16 cellular contexts compared by ENCODE assay signal in the genomic region with DNA sequence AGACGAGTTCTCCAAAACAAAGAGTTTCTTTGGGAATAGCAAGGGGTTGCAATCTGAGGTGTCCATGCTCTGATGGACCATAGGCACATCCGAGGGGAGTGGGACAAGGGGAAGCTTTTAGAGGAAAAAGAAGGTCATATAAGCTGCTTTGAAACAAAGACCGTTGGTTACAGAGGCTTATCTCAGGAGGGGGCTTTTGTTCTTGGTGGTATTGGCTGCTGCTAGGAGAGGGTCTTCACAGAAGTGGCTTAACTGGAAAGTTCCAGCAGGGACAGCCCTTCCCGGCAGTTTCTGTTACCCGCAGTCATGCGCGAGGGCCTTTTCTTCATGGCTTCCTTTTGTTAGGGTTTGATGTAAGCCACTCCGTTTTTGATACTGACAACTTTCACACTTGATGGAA.
"Had no signal": no experiment of that assay in that cellular context is flagged by ENCODE, and none has a peak within 500 bp of the region (broad histone marks: within the 10 kb centered on the region; RNA-seq: fewer than 3 reads in every experiment).

No MANE protein-coding gene starts in this region.

- H3K4me3 Mint-ChIP-seq: activated naive CD8-positive, alpha-beta T cell; effector memory CD8-positive, alpha-beta T cell; immature natural killer cell; nephron progenitor cell had no signal

- H3K9me3 ChIP-seq: left ventricle myocardium inferior, right atrium auricular region, tibial artery had no signal

- H3K27me3 Mint-ChIP-seq: activated naive CD8-positive, alpha-beta T cell; effector memory CD8-positive, alpha-beta T cell had no signal

- ATAC-seq: effector memory CD8-positive, alpha-beta T cell had no signal

- H3K27ac Mint-ChIP-seq: activated naive CD8-positive, alpha-beta T cell; nephron progenitor cell had no signal

- H3K36me3 ChIP-seq: left ventricle myocardium inferior, right atrium auricular region, tibial artery had no signal

- H3K9me3 Mint-ChIP-seq: effector memory CD8-positive, alpha-beta T cell; immature natural killer cell; nephron progenitor cell had no signal

- DNase-seq: activated CD4-positive, alpha-beta T cell treated with anti-CD3 and anti-CD28 coated beads, Interleukin-2, amount 50 U/mL, for 4 hours; effector memory CD8-positive, alpha-beta T cell; hypothalamus; immature natural killer cell; kidney glomerular epithelial cell; left ventricle myocardium inferior; nephron progenitor cell; stimulated activated CD4-positive, alpha-beta T cell treated with anti-CD3 and anti-CD28 coated beads, Interleukin-2, amount 100 ng/mL, for 24 hours; stimulated activated naive CD4-positive, alpha-beta T cell treated with Interleukin-2 at 50 U/mL for 16 hours; substantia nigra; T-helper 2 cell; tibial artery; WERI-Rb-1 had no signal

- H3K27ac ChIP-seq: epithelial cell of prostate, left ventricle myocardium inferior, right atrium auricular region, tibial artery, WERI-Rb-1 had no signal

- H3K4me3 ChIP-seq: left ventricle myocardium inferior, right atrium auricular region, tibial artery had no signal

- H3K27me3 ChIP-seq: right atrium auricular region, tibial artery had no signal
